In the genomic region with DNA sequence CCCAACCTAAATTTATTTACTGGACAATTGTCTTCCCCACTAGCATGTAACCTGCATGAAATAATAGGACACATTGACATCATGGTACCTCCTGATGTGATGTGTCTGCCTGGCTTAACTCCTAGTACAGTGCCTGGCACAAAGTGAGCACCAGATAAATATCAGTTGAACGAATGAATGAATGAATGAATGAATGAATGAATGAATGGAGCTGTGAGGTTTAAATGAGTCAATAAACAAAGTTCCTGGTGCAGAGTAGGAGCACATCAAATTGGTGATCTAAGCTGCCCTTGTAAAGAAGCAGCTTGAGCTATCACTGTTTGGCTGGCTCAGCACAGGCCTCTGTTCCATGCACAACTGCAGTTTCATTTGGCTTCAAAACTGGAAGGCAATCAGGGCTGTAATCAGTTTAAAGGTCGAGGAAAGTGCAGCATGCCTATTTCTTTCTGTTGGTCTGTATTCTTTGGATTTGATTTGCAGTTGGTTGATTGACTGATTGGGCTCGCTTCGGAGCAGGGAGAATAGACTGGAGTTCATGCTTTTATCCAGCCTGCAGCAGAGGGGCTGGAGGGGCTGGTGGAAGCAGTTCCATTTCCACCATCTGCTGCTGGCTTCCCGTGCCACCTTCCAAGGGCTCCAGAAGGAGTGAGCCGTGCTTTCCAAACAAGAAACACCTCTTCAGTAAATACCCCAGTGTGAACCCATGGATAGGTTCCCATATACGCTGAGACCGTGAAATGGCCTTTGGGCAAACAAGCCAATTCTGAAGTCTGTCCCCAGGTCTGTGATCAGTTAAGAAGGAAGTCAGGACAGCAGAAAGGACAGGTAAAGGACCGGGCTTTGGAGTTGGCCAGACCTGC, we compare ENCODE assay signal across 19 cellular contexts. TPM values are rescaled to one million over a fixed set of nuclear protein-coding genes. Genes with fewer than 3 reads are reported as not detected.
DNase-seq lines count a peak whose midpoint lies in the region; ATAC-seq and TF ChIP-seq lines count a peak whose summit lies in the region.
"Had no signal": no experiment of that assay in that cellular context is flagged by ENCODE, and none has a peak within 500 bp of the region (broad histone marks: within the 10 kb centered on the region; RNA-seq: fewer than 3 reads in every experiment).

No MANE protein-coding gene starts in this region.

- WGBS in stomach, 5 donors: 32 to 57% (median 45%) methylated on average over 8 to 9 of the region's 9 CpGs

- TF ChIP-seq EP300 in stomach (IDR thresholded peaks at IDR 0.05): no peak

- H3K27ac ChIP-seq in stomach: peak overlapping the region; percentile 54 to 84 (median 61)
- H3K27ac ChIP-seq: 22Rv1, BLaER1, PC-9 had no signal

- TF ChIP-seq CTCF in nephron (IDR thresholded peaks at IDR 0.05; ENCODE audit: unreplicated experiment in 3 of 3) (no peak), stomach (IDR thresholded peaks at IDR 0.05) (no peak)

- H3K27me3 Mint-ChIP-seq in nephron (ENCODE audit: low read depth): no peaks in the 10 kb centered on the region

- peak overlapping the region; percentile 46 to 60 (median 58) for H3K27ac Mint-ChIP-seq in nephron

- H3K4me1 Mint-ChIP-seq in nephron: peaks cover 40% of the 10 kb centered on the region

- DNase-seq in DMS 273 (lab: John Stamatoyannopoulos, UW; ENCODE audit: unreplicated experiment): peak; percentile 57
- no peak for DNase-seq in DMS 273 treated with DMSO at 0.1 percent for 48 hours (lab: John Stamatoyannopoulos, UW)
- peak; percentile 32 for DNase-seq in fibroblast of peridontal ligament (ENCODE audit: extremely low read depth)
- peak; percentile 46 for DNase-seq in stomach
- no peak for DNase-seq in ecto neural progenitor cell (ENCODE audit: low spot score)
- DNase-seq: DMS153, EL, H7, MV-4-11, NCI-H1417 treated with DMSO at 0.1 percent for 48 hours, NCI-H2029, NCI-H526, PC-9, SK-N-SH had no signal

- H3K9me3 ChIP-seq in stomach: no peaks in the 10 kb centered on the region
- H3K9me3 ChIP-seq: BLaER1, SK-N-SH had no signal

- no peaks in the 10 kb centered on the region for H3K27me3 ChIP-seq in stomach
- H3K27me3 ChIP-seq: BLaER1 had no signal

- peaks cover 0 to 9% (median 5%) of the 10 kb centered on the region in 4 donors for H3K36me3 ChIP-seq in stomach
- H3K36me3 ChIP-seq: BLaER1 had no signal

- peaks cover 0 to 6% (median 3%) of the 10 kb centered on the region in 4 donors for H3K4me1 ChIP-seq in stomach
- H3K4me1 ChIP-seq: BLaER1 had no signal

- peaks cover 19% of the 10 kb centered on the region for H3K36me3 Mint-ChIP-seq in nephron (ENCODE audit: low read depth)

- H3K4me3 Mint-ChIP-seq in nephron: no peak overlapping the region

- ATAC-seq in HG03039 (IDR thresholded peaks at IDR 0.05; ENCODE audit: unreplicated experiment) (no peak), HG03135 (IDR thresholded peaks at IDR 0.05; ENCODE audit: unreplicated experiment) (no peak)

- H3K4me3 ChIP-seq in stomach: no peak overlapping the region
- H3K4me3 ChIP-seq: BLaER1, PC-9 had no signal

- intact Hi-C loops in stomach (cut with DNase I; ENCODE audit: low total_unique reads): no loop called here

- no peaks in the 10 kb centered on the region for H3K9me3 Mint-ChIP-seq in nephron

- no peak for TF ChIP-seq POLR2A in stomach (IDR thresholded peaks at IDR 0.05)

RNA-seq across cellular contexts. Expression of a gene that starts 54.6 kb away (rescaled TPM):
- 10 to 100 TPM in 3 of 5 donors, 1 to 10 TPM in 2; 6.1 to 77.2 (median 24.2) TPM for total RNA-seq in stomach
- 10 to 100 TPM; 16.3 to 30.3 (median 24.9) TPM for polyA plus RNA-seq in stomach

Comparison
In these comparisons a context has a peak if more than half of its experiments do, and no peak if none do; other contexts are left out.
1. DNase-seq: peak in DMS 273 (single experiment), fibroblast of peridontal ligament (single experiment) and stomach (single experiment); none in DMS 273 treated with DMSO at 0.1 percent for 48 hours (single experiment) and ecto neural progenitor cell (single experiment).